Comparison of ENCODE assay signal across 33 cellular contexts in genomic region chr10:60423920-60424319, GRCh38. TPM values are rescaled to one million over a fixed set of nuclear protein-coding genes. Genes with fewer than 3 reads are reported as not detected.
DNase-seq lines count a peak whose midpoint lies in the region; ATAC-seq, FAIRE-seq and TF ChIP-seq lines count a peak whose summit lies in the region.
"Had no signal": no experiment of that assay in that cellular context is flagged by ENCODE, and none has a peak within 500 bp of the region (broad histone marks: within the 10 kb centered on the region; RNA-seq: fewer than 3 reads in every experiment).

No MANE protein-coding gene starts in this region.

- DNase-seq in A549 (ENCODE audit: low read depth in 1 of 2, low spot score in 1 of 2) = no peak
- no peak for DNase-seq in H54 (ENCODE audit: insufficient read length, low spot score)
- no peak for DNase-seq in RWPE2 (ENCODE audit: low spot score)
- peak; percentile 21 for DNase-seq in fibroblast of the aortic adventitia (ENCODE audit: low read depth)
- DNase-seq in T-cell = no peak
- DNase-seq in GM13976 (ENCODE audit: low spot score) = no peak
- DNase-seq in NCI-H2227 (lab: John Stamatoyannopoulos, UW; ENCODE audit: unreplicated experiment) = no peak
- DNase-seq: activated CD4-positive, alpha-beta memory T cell treated with anti-CD3 and anti-CD28 coated beads, Interleukin-2, amount 10 ng/mL, durations not matched to agents 7 days and 5 days; activated CD8-positive, alpha-beta memory T cell treated with anti-CD3 and anti-CD28 coated beads, Interleukin-2, amount 50 U/mL, for 4 hours; activated naive CD4-positive, alpha-beta T cell treated with anti-CD3 and anti-CD28 coated beads for 36 hours; body of pancreas; CD4-positive, alpha-beta memory T cell; cerebellar nuclear complex; dorsolateral prefrontal cortex; esophagus squamous epithelium; Karpas-422; naive B cell; NCI-H1417 treated with DMSO at 0.1 percent for 48 hours; NCI-H2081; NCI-H2227 treated with DMSO at 0.1 percent for 48 hours; NCI-H526; right lobe of liver; SHP77; stimulated activated CD4-positive, alpha-beta T cell treated with anti-CD3 and anti-CD28 coated beads, Interleukin-4, amount 100 ng/mL, for 4 hours; transverse colon had no signal

- FAIRE-seq in A549 (lab: Jason Lieb, UNC) = no peak
- peak; percentile 97 for FAIRE-seq in H54 (lab: Jason Lieb, UNC)
- FAIRE-seq: A204.1, endometrium had no signal

- no peaks in the 10 kb centered on the region for H3K9me3 ChIP-seq in A549
- H3K9me3 ChIP-seq in RWPE2 (ENCODE audit: severe bottlenecking) = no peaks in the 10 kb centered on the region
- H3K9me3 ChIP-seq: body of pancreas, esophagus squamous epithelium, gastroesophageal sphincter, neutrophil, right lobe of liver, transverse colon had no signal

- H3K27ac Mint-ChIP-seq in T-cell = no peak overlapping the region
- H3K27ac Mint-ChIP-seq: activated CD4-positive, alpha-beta memory T cell treated with anti-CD3 and anti-CD28 coated beads, Interleukin-2, amount 10 ng/mL, durations not matched to agents 7 days and 5 days; activated naive CD4-positive, alpha-beta T cell treated with anti-CD3 and anti-CD28 coated beads for 36 hours; CD4-positive, alpha-beta memory T cell; mesothelial cell of epicardium; progenitor cell of endocrine pancreas; T-helper 2 cell treated with Interferon-gamma antibody and Interleukin-4, amounts not matched to agents 5 μg/mL and 100 μg/mL, for 36 hours had no signal

- no peak overlapping the region for H3K4me2 ChIP-seq in A549

- no peaks in the 10 kb centered on the region for H3K36me3 ChIP-seq in RWPE2 (ENCODE audit: low read depth)
- H3K36me3 ChIP-seq: esophagus squamous epithelium, gastroesophageal sphincter, neutrophil, right lobe of liver, transverse colon had no signal

- no peaks in the 10 kb centered on the region for H3K9me3 Mint-ChIP-seq in T-cell
- H3K9me3 Mint-ChIP-seq: activated CD4-positive, alpha-beta memory T cell treated with anti-CD3 and anti-CD28 coated beads, Interleukin-2, amount 10 ng/mL, durations not matched to agents 7 days and 5 days; activated naive CD4-positive, alpha-beta T cell treated with anti-CD3 and anti-CD28 coated beads for 36 hours; CD4-positive, alpha-beta memory T cell; mesothelial cell of epicardium; naive B cell; T-helper 2 cell treated with Interferon-gamma antibody and Interleukin-4, amounts not matched to agents 5 μg/mL and 100 μg/mL, for 36 hours had no signal

- no peaks in the 10 kb centered on the region for H3K27me3 Mint-ChIP-seq in T-cell
- H3K27me3 Mint-ChIP-seq: CD4-positive, alpha-beta memory T cell; naive B cell; progenitor cell of endocrine pancreas had no signal

- WGBS in A549 (ENCODE audit: missing lambda C conversion rate) = 44% methylated on average over 1 of the region's 1 CpG

- H3K4me1 ChIP-seq in A549 = peaks cover 65% of the 10 kb centered on the region
- peaks cover 42% of the 10 kb centered on the region for H3K4me1 ChIP-seq in RWPE2 (ENCODE audit: insufficient read depth, poor library complexity, severe bottlenecking)
- H3K4me1 ChIP-seq: body of pancreas had no signal

- no peak for TF ChIP-seq EP300 in A549 (IDR thresholded peaks at IDR 0.05)

- peaks cover 0 to 6% (median 2%) of the 10 kb centered on the region in 3 donors for H3K4me1 Mint-ChIP-seq in T-cell

- POLR2A ChIA-PET in A549 (lab: Yijun Ruan, JAX) = no interaction called here
- POLR2A ChIA-PET in T-cell (lab: Charles Lee) = no interaction called here

- no peaks in the 10 kb centered on the region for H3K36me3 Mint-ChIP-seq in T-cell
- H3K36me3 Mint-ChIP-seq: mesothelial cell of epicardium, naive B cell had no signal

- H3K4me3 ChIP-seq in A549 = no peak overlapping the region
- H3K4me3 ChIP-seq in RWPE2 (ENCODE audit: severe bottlenecking) = no peak overlapping the region
- no peak overlapping the region for H3K4me3 ChIP-seq in fibroblast of the aortic adventitia (ENCODE audit: low read depth, low read length)
- H3K4me3 ChIP-seq: body of pancreas, dorsolateral prefrontal cortex, esophagus squamous epithelium, gastroesophageal sphincter, right lobe of liver, transverse colon had no signal

- ATAC-seq in A549 (no peak), RWPE2 (ENCODE audit: low read depth) (no peak), HG03521 (IDR thresholded peaks at IDR 0.05; ENCODE audit: unreplicated experiment) (no peak), T-cell (replicated peaks in 1 of 4) (no peak)
- ATAC-seq: body of pancreas, gastroesophageal sphincter, right lobe of liver had no signal

- no peak for TF ChIP-seq RAD21 in A549 (conservative IDR thresholded peaks at IDR 0.05 in 1 of 2, IDR thresholded peaks at IDR 0.05 in 1 of 2)

- H3K4me3 Mint-ChIP-seq in T-cell = no peak overlapping the region
- H3K4me3 Mint-ChIP-seq: activated CD4-positive, alpha-beta memory T cell treated with anti-CD3 and anti-CD28 coated beads, Interleukin-2, amount 10 ng/mL, durations not matched to agents 7 days and 5 days; activated naive CD4-positive, alpha-beta T cell treated with anti-CD3 and anti-CD28 coated beads for 36 hours; CD4-positive, alpha-beta memory T cell; mesothelial cell of epicardium; naive B cell; T-helper 2 cell treated with Interferon-gamma antibody and Interleukin-4, amounts not matched to agents 5 μg/mL and 100 μg/mL, for 36 hours had no signal

- no peak for TF ChIP-seq CTCF in A549 (IDR thresholded peaks at IDR 0.05)
- no peak for TF ChIP-seq CTCF in RWPE2 (IDR thresholded peaks at IDR 0.05; ENCODE audit: poor library complexity, severe bottlenecking)
- no peak for TF ChIP-seq CTCF in fibroblast of the aortic adventitia (IDR thresholded peaks at IDR 0.05; ENCODE audit: insufficient read depth, low read length)
- no peak for TF ChIP-seq CTCF in GM13976 (IDR thresholded peaks at IDR 0.05; ENCODE audit: borderline replicate concordance, control extremely low read depth, extremely low read depth, insufficient read depth, missing control alignments)

- no peak for TF ChIP-seq POLR2A in A549 (IDR thresholded peaks at IDR 0.05; ENCODE audit: low read length)
- TF ChIP-seq POLR2A in H54 (IDR thresholded peaks at IDR 0.05; ENCODE audit: low read depth, low read length) = no peak

- CTCF ChIA-PET in A549 (lab: Yijun Ruan, JAX) (interaction anchor here (0.6 to 1.0 kb wide), 2 partner anchors 14 to 215 kb away, joined by 4 to 5 read pairs; no protein-coding TSS in a partner anchor), T-cell (lab: Charles Lee) (no interaction called here)

- no peaks in the 10 kb centered on the region for H3K27me3 ChIP-seq in RWPE2 (ENCODE audit: insufficient read depth, poor library complexity, severe bottlenecking)
- H3K27me3 ChIP-seq: body of pancreas, dorsolateral prefrontal cortex, esophagus squamous epithelium, gastroesophageal sphincter, neutrophil, right lobe of liver, transverse colon had no signal

- in situ Hi-C loops in GM13976 (cut with MboI; ENCODE audit: low sequenced_read_pairs, unreplicated experiment) = no loop called here

- peak overlapping the region; percentile 7 to 56; a peak in 4 of 6 replicates for H3K27ac ChIP-seq in A549
- peak overlapping the region; percentile 57 for H3K27ac ChIP-seq in RWPE2 (ENCODE audit: poor library complexity, severe bottlenecking)
- H3K27ac ChIP-seq: body of pancreas, esophagus squamous epithelium, gastroesophageal sphincter, neutrophil, right lobe of liver, transverse colon had no signal

TF ChIP-seq in A549, 52 proteins besides CTCF, POLR2A, EP300 and RAD21 (continues in another document):
- TF ChIP-seq GATA3 (IDR thresholded peaks at IDR 0.05; ENCODE audit: borderline replicate concordance) = no peak
- TF ChIP-seq HES2 (IDR thresholded peaks at IDR 0.05) = no peak
- no peak for TF ChIP-seq NPAS2 (CRISPR knock-in tag; IDR thresholded peaks at IDR 0.05; ENCODE audit: borderline replicate concordance)
- TF ChIP-seq BHLHE40 (IDR thresholded peaks at IDR 0.05; ENCODE audit: low read depth, low read length) = no peak
- TF ChIP-seq ZC3H11A (IDR thresholded peaks at IDR 0.05) = no peak
- no peak for TF ChIP-seq EHF (CRISPR knock-in tag; IDR thresholded peaks at IDR 0.05)
- no peak for TF ChIP-seq RCOR1 (IDR thresholded peaks at IDR 0.05; ENCODE audit: low read depth, low read length)
- no peak for TF ChIP-seq USF2 (IDR thresholded peaks at IDR 0.05)
- no peak for TF ChIP-seq MAX (IDR thresholded peaks at IDR 0.05)
- no peak for TF ChIP-seq HOXA7 (CRISPR knock-in tag; IDR thresholded peaks at IDR 0.05)

RNA-seq across cellular contexts. Expression of gene ANK3, which starts 34.2 kb away (rescaled TPM):
- polyA plus RNA-seq in A549 (2011; rRNA removed) (5.4 and 5.9 TPM in 2 replicates), A549 (2017; fragmentation: RNase III; extraction: RNeasy Plus Mini Kit Qiagen cat#74134 plus additional on column Dnase treatment) (0.56 to 0.66 TPM (median 0.58 TPM) in 3 replicates)
- polyA plus RNA-seq in A549 (2012; cell fraction: cytosol; rRNA removed) = 0.24 and 0.31 TPM in 2 replicates
- polyA plus RNA-seq in A549 (2012; cell fraction: nucleus; rRNA removed) = 0.28 and 0.70 TPM in 2 replicates
- polyA minus RNA-seq in A549 (2011; rRNA and poly(A)+ RNA removed) = 12.8 and 13.5 TPM in 2 replicates
- total RNA-seq in fibroblast of the aortic adventitia (ENCODE audit: low replicate concordance) (248 and 658 TPM in 2 replicates), T-cell (10 to 100 TPM; 43.0 to 74.8 (median 56.7) TPM)
